ENCODE assay signal across 10 cellular contexts in genomic region chr18:63099848-63100625, GRCh38.
DNase-seq lines count a peak whose midpoint lies in the region; ATAC-seq and TF ChIP-seq lines count a peak whose summit lies in the region.
"Had no signal": no experiment of that assay in that cellular context is flagged by ENCODE, and none has a peak within 500 bp of the region (broad histone marks: within the 10 kb centered on the region; RNA-seq: fewer than 3 reads in every experiment).

No MANE protein-coding gene starts in this region.

- H3K27me3 ChIP-seq in osteoblast (ENCODE audit: insufficient read depth, low read length), result peaks cover 29% of the 10 kb centered on the region
- no peaks in the 10 kb centered on the region for H3K27me3 ChIP-seq in SJCRH30

- no peak overlapping the region for H3K27ac Mint-ChIP-seq in stimulated activated memory B cell treated with anti-CD40 and anti-IgM and Interleukin-4, amounts not matched to agents 10 μg/mL and 1 μg/mL and 100 μg/mL, for 72 hours

- peaks cover 29% of the 10 kb centered on the region for H3K4me1 Mint-ChIP-seq in stimulated activated memory B cell treated with anti-CD40 and anti-IgM and Interleukin-4, amounts not matched to agents 10 μg/mL and 1 μg/mL and 100 μg/mL, for 72 hours

- H3K36me3 Mint-ChIP-seq in stimulated activated memory B cell treated with anti-CD40 and anti-IgM and Interleukin-4, amounts not matched to agents 10 μg/mL and 1 μg/mL and 100 μg/mL, for 72 hours, result no peaks in the 10 kb centered on the region

- H2AFZ ChIP-seq in osteoblast (ENCODE audit: low read length), result no peak overlapping the region

- H3K27me3 Mint-ChIP-seq in stimulated activated memory B cell treated with anti-CD40 and anti-IgM and Interleukin-4, amounts not matched to agents 10 μg/mL and 1 μg/mL and 100 μg/mL, for 72 hours, result peaks cover 32% of the 10 kb centered on the region

- peak; percentile 78 for ATAC-seq in GM19025 (IDR thresholded peaks at IDR 0.05; ENCODE audit: low read depth, unreplicated experiment)
- ATAC-seq in HG03064 (IDR thresholded peaks at IDR 0.05; ENCODE audit: low read depth, unreplicated experiment), result peak; percentile 66
- ATAC-seq in stimulated activated memory B cell treated with anti-CD40 and anti-IgM and Interleukin-4, amounts not matched to agents 10 μg/mL and 1 μg/mL and 100 μg/mL, for 72 hours, result no peak
- ATAC-seq in GM18519 (IDR thresholded peaks at IDR 0.05; ENCODE audit: low FRiP score, unreplicated experiment), result no peak
- ATAC-seq: HCT116; stimulated activated naive CD8-positive, alpha-beta T cell treated with anti-CD3 and anti-CD28 coated beads, Interleukin-15, Interleukin-2, amounts not matched to agents 100 U/mL and 50 U/mL, for 24 hours had no signal

- H3K4me3 Mint-ChIP-seq in stimulated activated memory B cell treated with anti-CD40 and anti-IgM and Interleukin-4, amounts not matched to agents 10 μg/mL and 1 μg/mL and 100 μg/mL, for 72 hours, result no peak overlapping the region

- H3K9me3 ChIP-seq in osteoblast (ENCODE audit: low read depth, low read length) (no peaks in the 10 kb centered on the region), SJCRH30 (replicated peaks) (no peaks in the 10 kb centered on the region)

- H3K36me3 ChIP-seq in osteoblast (ENCODE audit: insufficient read depth, low read length) (no peaks in the 10 kb centered on the region), SJCRH30 (no peaks in the 10 kb centered on the region)

- DNase-seq in SKM-1 treated with dmso at 0.1 percent for 144 hours (lab: John Stamatoyannopoulos, UW; ENCODE audit: unreplicated experiment) (peak; percentile 91), osteoblast (ENCODE audit: insufficient read length, low spot score, missing footprints) (peak; percentile 68), SJCRH30 (no peak)
- DNase-seq in stimulated activated naive CD4-positive, alpha-beta T cell (lab: John Stamatoyannopoulos, UW), result no peak
- DNase-seq: stimulated activated naive CD8-positive, alpha-beta T cell treated with anti-CD3 and anti-CD28 coated beads, Interleukin-15, Interleukin-2, amounts not matched to agents 100 U/mL and 50 U/mL, for 24 hours had no signal

- H3K27ac ChIP-seq in osteoblast (ENCODE audit: low read depth, low read length) (no peak overlapping the region), SJCRH30 (no peak overlapping the region)

- peaks cover 7% of the 10 kb centered on the region for H3K9me3 Mint-ChIP-seq in stimulated activated memory B cell treated with anti-CD40 and anti-IgM and Interleukin-4, amounts not matched to agents 10 μg/mL and 1 μg/mL and 100 μg/mL, for 72 hours

- H4K20me1 ChIP-seq in osteoblast (ENCODE audit: insufficient read depth, low read length), result no peaks in the 10 kb centered on the region

- H3K4me3 ChIP-seq in osteoblast (ENCODE audit: insufficient read depth, low read length), result no peak overlapping the region
- H3K4me3 ChIP-seq in SJCRH30, result no peak overlapping the region

- no peak overlapping the region for H3K4me2 ChIP-seq in osteoblast (ENCODE audit: insufficient read depth, low read length)

- no peaks in the 10 kb centered on the region for H3K79me2 ChIP-seq in osteoblast (ENCODE audit: insufficient read depth, low read length)

- H3K4me1 ChIP-seq in osteoblast (ENCODE audit: insufficient read depth, low read length), result no peaks in the 10 kb centered on the region
- H3K4me1 ChIP-seq in SJCRH30, result no peaks in the 10 kb centered on the region

- no peak for TF ChIP-seq CTCF in osteoblast (IDR thresholded peaks at IDR 0.05; ENCODE audit: extremely low read depth, low read depth, low read length)

Comparison
In these comparisons a context has a peak if more than half of its experiments do, and no peak if none do; other contexts are left out.
1. ATAC-seq: peak in GM19025 (single experiment) and HG03064 (single experiment); none in stimulated activated memory B cell treated with anti-CD40 and anti-IgM and Interleukin-4, amounts not matched to agents 10 μg/mL and 1 μg/mL and 100 μg/mL, for 72 hours (single experiment) and GM18519 (single experiment).
2. DNase-seq: peak in SKM-1 treated with dmso at 0.1 percent for 144 hours (single experiment) and osteoblast (single experiment); none in SJCRH30 (0 of 2) and stimulated activated naive CD4-positive, alpha-beta T cell (0 of 6).